Comparison of ENCODE assay signal across 18 cellular contexts in genomic region chr13:39129253-39129652, GRCh38.
A peak's percentile ranks its signal among the peaks of the same experiment; 100 is the strongest.
DNase-seq lines count a peak whose midpoint lies in the region; ATAC-seq and TF ChIP-seq lines count a peak whose summit lies in the region.
"Had no signal": no experiment of that assay in that cellular context is flagged by ENCODE, and none has a peak within 500 bp of the region (broad histone marks: within the 10 kb centered on the region; RNA-seq: fewer than 3 reads in every experiment).

No MANE protein-coding gene starts in this region.

- intact Hi-C loops in CD14-positive monocyte (cut with micrococcal nuclease) = no loop called here

- H3K27ac Mint-ChIP-seq in activated naive CD4-positive, alpha-beta T cell treated with anti-CD3 and anti-CD28 coated beads, Interleukin-2, amount 10 ng/mL, durations not matched to agents 7 days and 5 days = no peak overlapping the region
- H3K27ac Mint-ChIP-seq in CD14-positive monocyte (no peak overlapping the region), immature natural killer cell (no peak overlapping the region)
- H3K27ac Mint-ChIP-seq: CD8-positive, alpha-beta T cell; IgD-negative memory B cell; T-helper 17 cell had no signal

- no peaks in the 10 kb centered on the region for H3K36me3 Mint-ChIP-seq in activated naive CD4-positive, alpha-beta T cell treated with anti-CD3 and anti-CD28 coated beads, Interleukin-2, amount 10 ng/mL, durations not matched to agents 7 days and 5 days
- H3K36me3 Mint-ChIP-seq in CD14-positive monocyte (no peaks in the 10 kb centered on the region), immature natural killer cell (no peaks in the 10 kb centered on the region)
- H3K36me3 Mint-ChIP-seq: CD8-positive, alpha-beta T cell; IgD-negative memory B cell had no signal

- DNase-seq in DMS 273 treated with DMSO at 0.1 percent for 48 hours (lab: John Stamatoyannopoulos, UW) (peak; percentile 64), DMS53 treated with DMSO at 0.1 percent for 48 hours (lab: John Stamatoyannopoulos, UW; ENCODE audit: unreplicated experiment) (peak; percentile 15), NCI-H345 treated with DMSO at 0.1 percent for 48 hours (lab: John Stamatoyannopoulos, UW; ENCODE audit: unreplicated experiment) (peak; percentile 24), SK-N-DZ (ENCODE audit: low spot score) (peak; percentile 55), CD14-positive monocyte (ENCODE audit: low spot score) (no peak), immature natural killer cell (no peak)
- no peak for DNase-seq in activated naive CD4-positive, alpha-beta T cell treated with anti-CD3 and anti-CD28 coated beads, Interleukin-2, amount 10 ng/mL, durations not matched to agents 7 days and 5 days
- DNase-seq: Calu3; CD8-positive, alpha-beta T cell; GM23248; Karpas-422; NCI-H1436; NCI-H2107; NCI-H510A; Peyer's patch; T-helper 17 cell had no signal

- no peak for ATAC-seq in GM19463 (IDR thresholded peaks at IDR 0.05; ENCODE audit: unreplicated experiment)
- ATAC-seq: CD8-positive, alpha-beta T cell; T-helper 17 cell had no signal

- no peaks in the 10 kb centered on the region for H3K27me3 Mint-ChIP-seq in activated naive CD4-positive, alpha-beta T cell treated with anti-CD3 and anti-CD28 coated beads, Interleukin-2, amount 10 ng/mL, durations not matched to agents 7 days and 5 days
- H3K27me3 Mint-ChIP-seq in CD14-positive monocyte (ENCODE audit: low read depth in 3 of 3) = peaks cover 2 to 4% (median 2%) of the 10 kb centered on the region in 3 donors
- H3K27me3 Mint-ChIP-seq in immature natural killer cell (ENCODE audit: low read depth in 3 of 3) = peaks cover 0 to 1% (median 0%) of the 10 kb centered on the region in 3 donors

- H3K4me3 Mint-ChIP-seq in activated naive CD4-positive, alpha-beta T cell treated with anti-CD3 and anti-CD28 coated beads, Interleukin-2, amount 10 ng/mL, durations not matched to agents 7 days and 5 days = no peak overlapping the region
- H3K4me3 Mint-ChIP-seq in CD14-positive monocyte (no peak overlapping the region), immature natural killer cell (no peak overlapping the region)
- H3K4me3 Mint-ChIP-seq: CD8-positive, alpha-beta T cell; IgD-negative memory B cell; T-helper 17 cell had no signal

- H3K9me3 Mint-ChIP-seq in activated naive CD4-positive, alpha-beta T cell treated with anti-CD3 and anti-CD28 coated beads, Interleukin-2, amount 10 ng/mL, durations not matched to agents 7 days and 5 days = no peaks in the 10 kb centered on the region
- H3K9me3 Mint-ChIP-seq in CD14-positive monocyte (peaks cover 0 to 7% (median 1%) of the 10 kb centered on the region in 7 donors), immature natural killer cell (peaks cover 0 to 2% (median 0%) of the 10 kb centered on the region in 6 donors)
- H3K9me3 Mint-ChIP-seq: CD8-positive, alpha-beta T cell; IgD-negative memory B cell had no signal

- CTCF ChIA-PET in activated naive CD4-positive, alpha-beta T cell treated with anti-CD3 and anti-CD28 coated beads, Interleukin-2, amount 10 ng/mL, durations not matched to agents 7 days and 5 days (lab: Charles Lee) = interaction anchor here (1.3 kb wide), 1 partner anchor 8 kb away, joined by 3 read pairs; no protein-coding TSS in a partner anchor

- TF ChIP-seq CTCF in CD14-positive monocyte (IDR thresholded peaks at IDR 0.05) = no peak

- no peaks in the 10 kb centered on the region for H3K4me1 Mint-ChIP-seq in activated naive CD4-positive, alpha-beta T cell treated with anti-CD3 and anti-CD28 coated beads, Interleukin-2, amount 10 ng/mL, durations not matched to agents 7 days and 5 days
- H3K4me1 Mint-ChIP-seq in CD14-positive monocyte = no peaks in the 10 kb centered on the region
- no peaks in the 10 kb centered on the region for H3K4me1 Mint-ChIP-seq in immature natural killer cell
- H3K4me1 Mint-ChIP-seq: IgD-negative memory B cell, T-helper 17 cell had no signal

Comparison
In these comparisons a context has a peak if more than half of its experiments do, and no peak if none do; other contexts are left out.
1. DNase-seq: peak in DMS 273 treated with DMSO at 0.1 percent for 48 hours (single experiment), DMS53 treated with DMSO at 0.1 percent for 48 hours (single experiment), NCI-H345 treated with DMSO at 0.1 percent for 48 hours (single experiment) and SK-N-DZ (single experiment); none in activated naive CD4-positive, alpha-beta T cell treated with anti-CD3 and anti-CD28 coated beads, Interleukin-2, amount 10 ng/mL, durations not matched to agents 7 days and 5 days (single experiment), CD14-positive monocyte (single experiment) and immature natural killer cell (0 of 3).